18 cellular contexts compared by ENCODE assay signal in the genomic region with DNA sequence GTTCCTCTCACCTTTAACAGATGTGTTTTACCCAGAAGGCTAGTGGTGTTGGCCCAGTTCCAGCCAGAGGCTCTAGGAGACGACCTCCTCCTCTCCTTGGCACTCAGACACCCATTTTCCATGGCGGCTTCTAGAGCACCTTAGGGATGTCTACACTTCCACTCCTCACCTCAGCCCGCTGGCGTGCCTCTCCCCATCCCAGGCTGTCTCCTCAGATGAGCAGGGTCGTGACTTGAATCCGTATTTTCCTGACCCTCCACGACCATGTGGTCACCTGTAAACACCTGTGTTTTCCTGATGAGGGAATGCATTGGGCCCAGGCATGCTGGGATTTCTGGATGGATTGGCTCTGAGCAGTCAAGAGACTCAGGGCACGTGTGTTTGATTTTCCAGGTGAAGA.
"Had no signal": no experiment of that assay in that cellular context is flagged by ENCODE, and none has a peak within 500 bp of the region (broad histone marks: within the 10 kb centered on the region; RNA-seq: fewer than 3 reads in every experiment).

No MANE protein-coding gene starts in this region.

- ATAC-seq: effector memory CD8-positive, alpha-beta T cell had no signal

- H3K9me3 Mint-ChIP-seq: activated CD4-positive, alpha-beta memory T cell treated with anti-CD3 and anti-CD28 coated beads, Interleukin-2, amount 10 ng/mL, durations not matched to agents 7 days and 5 days; activated naive CD4-positive, alpha-beta T cell treated with anti-CD3 and anti-CD28 coated beads for 36 hours; activated T-cell treated with anti-CD3 and anti-CD28 coated beads, Interleukin-2, amount 50 U/mL, for 24 hours; effector memory CD8-positive, alpha-beta T cell; immature natural killer cell; nephron progenitor cell; stimulated activated naive CD8-positive, alpha-beta T cell treated with anti-CD3 and anti-CD28 coated beads, Interleukin-15, Interleukin-2, amounts not matched to agents 100 ng/mL and 50 ng/mL, for 24 hours had no signal

- H3K27ac Mint-ChIP-seq: activated CD4-positive, alpha-beta memory T cell treated with anti-CD3 and anti-CD28 coated beads, Interleukin-2, amount 10 ng/mL, durations not matched to agents 7 days and 5 days; activated naive CD4-positive, alpha-beta T cell treated with anti-CD3 and anti-CD28 coated beads for 36 hours; activated T-cell treated with anti-CD3 and anti-CD28 coated beads, Interleukin-2, amount 50 U/mL, for 24 hours; immature natural killer cell; nephron progenitor cell; stimulated activated naive CD8-positive, alpha-beta T cell treated with anti-CD3 and anti-CD28 coated beads, Interleukin-15, Interleukin-2, amounts not matched to agents 100 ng/mL and 50 ng/mL, for 24 hours had no signal

- H3K36me3 ChIP-seq: brain microvascular endothelial cell, esophagus squamous epithelium had no signal

- DNase-seq: activated CD4-positive, alpha-beta memory T cell treated with anti-CD3 and anti-CD28 coated beads, Interleukin-2, amount 10 ng/mL, durations not matched to agents 7 days and 5 days; activated CD4-positive, alpha-beta T cell treated with anti-CD3 and anti-CD28 coated beads for 48 hours; activated CD4-positive, CD25-positive, alpha-beta regulatory T cell; activated naive CD4-positive, alpha-beta T cell treated with anti-CD3 and anti-CD28 coated beads for 36 hours; activated T-cell treated with anti-CD3 and anti-CD28 coated beads, Interleukin-2, amount 50 U/mL, for 24 hours; aorta; brain microvascular endothelial cell; dermis blood vessel endothelial cell; effector memory CD8-positive, alpha-beta T cell; esophagus squamous epithelium; immature natural killer cell; left cardiac atrium; mammary epithelial cell; nephron progenitor cell; occipital lobe; stimulated activated CD4-positive, alpha-beta T cell treated with anti-CD3 and anti-CD28 coated beads, Interleukin-2, amount 100 ng/mL, for 24 hours; T1000 had no signal

- H3K4me3 Mint-ChIP-seq: activated CD4-positive, alpha-beta memory T cell treated with anti-CD3 and anti-CD28 coated beads, Interleukin-2, amount 10 ng/mL, durations not matched to agents 7 days and 5 days; activated naive CD4-positive, alpha-beta T cell treated with anti-CD3 and anti-CD28 coated beads for 36 hours; activated T-cell treated with anti-CD3 and anti-CD28 coated beads, Interleukin-2, amount 50 U/mL, for 24 hours; effector memory CD8-positive, alpha-beta T cell; immature natural killer cell; nephron progenitor cell; stimulated activated naive CD8-positive, alpha-beta T cell treated with anti-CD3 and anti-CD28 coated beads, Interleukin-15, Interleukin-2, amounts not matched to agents 100 ng/mL and 50 ng/mL, for 24 hours had no signal

- H3K4me3 ChIP-seq: esophagus squamous epithelium had no signal

- H3K4me1 ChIP-seq: esophagus squamous epithelium had no signal

- H3K27ac ChIP-seq: brain microvascular endothelial cell had no signal

- H3K9me3 ChIP-seq: esophagus squamous epithelium had no signal

- H3K27me3 ChIP-seq: brain microvascular endothelial cell, esophagus squamous epithelium had no signal

- H3K27me3 Mint-ChIP-seq: activated T-cell treated with anti-CD3 and anti-CD28 coated beads, Interleukin-2, amount 50 U/mL, for 24 hours; effector memory CD8-positive, alpha-beta T cell had no signal

- H3K36me3 Mint-ChIP-seq: immature natural killer cell had no signal
